9 cellular contexts compared by ENCODE assay signal in genomic region chr17:74202879-74203432, GRCh38.
DNase-seq lines count a peak whose midpoint lies in the region; ATAC-seq and TF ChIP-seq lines count a peak whose summit lies in the region.
"Had no signal": no experiment of that assay in that cellular context is flagged by ENCODE, and none has a peak within 500 bp of the region (broad histone marks: within the 10 kb centered on the region; RNA-seq: fewer than 3 reads in every experiment).

No MANE protein-coding gene starts in this region.

- no peaks in the 10 kb centered on the region for H3K9me3 ChIP-seq in Loucy (ENCODE audit: insufficient read depth, low read depth, low read length)
- H3K9me3 ChIP-seq: adrenal gland had no signal

- no peaks in the 10 kb centered on the region for H3K9me2 ChIP-seq in Loucy (replicated peaks; ENCODE audit: low read depth, low read length)

- in situ Hi-C loops in T47D (cut with HindIII; ENCODE audit: low pct_unique_long_range_greater_than_20kb, low sequenced_read_pairs) = no loop called here

- no peaks in the 10 kb centered on the region for H3K9me3 Mint-ChIP-seq in nephron progenitor cell

- TF ChIP-seq CTCF in Loucy (conservative IDR thresholded peaks at IDR 0.05; ENCODE audit: low read length) = no peak
- TF ChIP-seq CTCF in nephron progenitor cell (IDR thresholded peaks at IDR 0.05) = no peak

- H3K36me3 ChIP-seq in Loucy (ENCODE audit: insufficient read depth, low read length) = peaks cover 20% of the 10 kb centered on the region; the same call in 1 of the 2 replicates

- H3K27me3 ChIP-seq in Loucy (ENCODE audit: insufficient read depth, low read length, poor library complexity, severe bottlenecking) = peaks cover 10% of the 10 kb centered on the region
- H3K27me3 ChIP-seq: adrenal gland had no signal

- H3K36me3 Mint-ChIP-seq in nephron progenitor cell (ENCODE audit: low read depth) = peaks cover 24% of the 10 kb centered on the region

- no peak overlapping the region for H3K9ac ChIP-seq in Loucy (ENCODE audit: low read depth, low read length, poor library complexity, severe bottlenecking)

- H3K27me3 Mint-ChIP-seq in nephron progenitor cell (ENCODE audit: low read depth, poor library complexity) = peaks cover 26% of the 10 kb centered on the region

- no peak overlapping the region for H3K27ac Mint-ChIP-seq in nephron progenitor cell

- H3F3A ChIP-seq in Loucy (ENCODE audit: low read depth) = no peaks in the 10 kb centered on the region

- peaks cover 44% of the 10 kb centered on the region for H3K4me1 Mint-ChIP-seq in nephron progenitor cell

- peak overlapping the region; percentile 66 for H2AFZ ChIP-seq in Loucy (ENCODE audit: low read length)

- peak overlapping the region; percentile 99 for H3K4me3 ChIP-seq in Loucy (ENCODE audit: low read length, poor library complexity, severe bottlenecking)

- ATAC-seq in GM19395 (IDR thresholded peaks at IDR 0.05; ENCODE audit: unreplicated experiment) = no peak

- peaks cover 45% of the 10 kb centered on the region for H3K79me2 ChIP-seq in Loucy (ENCODE audit: insufficient read depth, low read length)

- DNase-seq in D341Med (ENCODE audit: low spot score) (peak; percentile 64), T47D (ENCODE audit: low read depth in 1 of 2, low spot score in 1 of 2) (peak; percentile 36 to 69), nephron progenitor cell (no peak), NCI-H1105 (lab: John Stamatoyannopoulos, UW) (no peak), putamen (ENCODE audit: low spot score) (no peak), activated gamma-delta T cell treated with Interleukin-2 at 50 U/mL for 16 hours (no peak)

- no peak overlapping the region for H3K4me2 ChIP-seq in Loucy (ENCODE audit: low read depth, low read length, poor library complexity, severe bottlenecking)

- H4K20me1 ChIP-seq in Loucy (ENCODE audit: insufficient read depth, low read length, poor library complexity, severe bottlenecking) = peaks cover 43% of the 10 kb centered on the region

- peaks cover 24% of the 10 kb centered on the region for H3K4me1 ChIP-seq in Loucy (ENCODE audit: insufficient read depth, low read length, poor library complexity, severe bottlenecking)

- peak overlapping the region; percentile 100 for H3K4me3 Mint-ChIP-seq in nephron progenitor cell

Comparison
In these comparisons a context has a peak if more than half of its experiments do, and no peak if none do; other contexts are left out.
1. DNase-seq: peak in D341Med (single experiment) and T47D (2 of 2); none in nephron progenitor cell (single experiment), NCI-H1105 (single experiment), putamen (single experiment) and activated gamma-delta T cell treated with Interleukin-2 at 50 U/mL for 16 hours (single experiment).